In genomic region chr6:56664007-56664406, GRCh38 we compare ENCODE assay signal across 16 cellular contexts. TPM values are rescaled to one million over a fixed set of nuclear protein-coding genes. Genes with fewer than 3 reads are reported as not detected.
DNase-seq lines count a peak whose midpoint lies in the region; ATAC-seq, FAIRE-seq and TF ChIP-seq lines count a peak whose summit lies in the region.
"Had no signal": no experiment of that assay in that cellular context is flagged by ENCODE, and none has a peak within 500 bp of the region (broad histone marks: within the 10 kb centered on the region; RNA-seq: fewer than 3 reads in every experiment).

No MANE protein-coding gene starts in this region.

- H3K27me3 ChIP-seq in HUES64 (ENCODE audit: insufficient read depth, low read length) (no peaks in the 10 kb centered on the region), endodermal cell (ENCODE audit: control insufficient read depth, insufficient read depth, low read length, poor library complexity, severe bottlenecking) (no peaks in the 10 kb centered on the region), right lobe of liver (no peaks in the 10 kb centered on the region)

- no peak for FAIRE-seq in A549 (lab: Jason Lieb, UNC)
- FAIRE-seq: endometrium, frontal cortex had no signal

- H3K27ac ChIP-seq in A549 = peak overlapping the region in 1 of 2 experiments; percentile 6; a peak in 2 of 6 replicates
- H3K27ac ChIP-seq in HUES64 (ENCODE audit: low read depth, low read length) = 0 out of 2 replicates have a peak overlapping the region, but pooled peaks have one; percentile 4
- H3K27ac ChIP-seq in endodermal cell (ENCODE audit: low read depth, low read length) = no peak overlapping the region
- peak overlapping the region in 1 of 3 donors; percentile 9 for H3K27ac ChIP-seq in right lobe of liver

- peaks cover 3% of the 10 kb centered on the region for H3K36me3 Mint-ChIP-seq in endodermal cell (ENCODE audit: low read depth)
- H3K36me3 Mint-ChIP-seq: natural killer cell had no signal

- DNase-seq in A549 (ENCODE audit: low read depth in 1 of 2, low spot score in 1 of 2) = no peak
- DNase-seq in endodermal cell = no peak
- no peak for DNase-seq in right lobe of liver
- DNase-seq in NOMO-1 (lab: John Stamatoyannopoulos, UW; ENCODE audit: unreplicated experiment in 2 of 2) = no peak
- DNase-seq in germinal center (ENCODE audit: low spot score) = no peak
- no peak for DNase-seq in DMS 273 treated with DMSO at 0.1 percent for 48 hours (lab: John Stamatoyannopoulos, UW)
- DNase-seq in NCI-H1048 (lab: John Stamatoyannopoulos, UW) = no peak
- DNase-seq: activated CD4-positive, alpha-beta T cell treated with anti-CD3 and anti-CD28 coated beads, Interleukin-2, amount 10 ng/mL, durations not matched to agents 24 days and 14 days; activated gamma-delta T cell treated with Interleukin-2 at 50 U/mL for 16 hours; DMS79 treated with DMSO at 0.1 percent for 48 hours; natural killer cell; NCI-H1694 treated with DMSO at 0.1 percent for 48 hours; posterior cingulate gyrus had no signal

- H3K4me3 Mint-ChIP-seq in endodermal cell = no peak overlapping the region
- H3K4me3 Mint-ChIP-seq: activated CD4-positive, alpha-beta T cell treated with anti-CD3 and anti-CD28 coated beads, Interleukin-2, amount 10 ng/mL, durations not matched to agents 24 days and 14 days; natural killer cell had no signal

- POLR2A ChIA-PET in A549 (lab: Yijun Ruan, JAX) = no interaction called here

- H3K36me3 ChIP-seq in HUES64 (ENCODE audit: insufficient read depth, low read length) (peaks cover 5% of the 10 kb centered on the region; the same call in 1 of the 2 replicates), endodermal cell (ENCODE audit: control insufficient read depth, insufficient read depth, low read length) (no peaks in the 10 kb centered on the region), right lobe of liver (no peaks in the 10 kb centered on the region)

- CTCF ChIA-PET in A549 (lab: Yijun Ruan, JAX) = interaction anchor here (1.3 kb wide), 1 partner anchor 44 kb away, joined by 3 read pairs; no protein-coding TSS in a partner anchor

- H3K4me3 ChIP-seq in A549 (no peak overlapping the region), HUES64 (ENCODE audit: low read length) (no peak overlapping the region), endodermal cell (ENCODE audit: low read length) (no peak overlapping the region), right lobe of liver (no peak overlapping the region)

- TF ChIP-seq EP300 in A549 (IDR thresholded peaks at IDR 0.05) = no peak

- intact Hi-C loops in right lobe of liver (cut with DNase I) = no loop called here

- TF ChIP-seq CTCF in A549 (IDR thresholded peaks at IDR 0.05) (no peak), endodermal cell (conservative IDR thresholded peaks at IDR 0.05) (no peak), right lobe of liver (IDR thresholded peaks at IDR 0.05) (no peak)

- ATAC-seq in A549 (peak in 1 of 2 experiments; percentile 36; a peak in 1 of 6 replicates), right lobe of liver (peak; percentile 18 to 64 (median 60))
- ATAC-seq: natural killer cell had no signal

- H3K27ac Mint-ChIP-seq in endodermal cell = peak overlapping the region; percentile 81
- H3K27ac Mint-ChIP-seq: activated CD4-positive, alpha-beta T cell treated with anti-CD3 and anti-CD28 coated beads, Interleukin-2, amount 10 ng/mL, durations not matched to agents 24 days and 14 days; natural killer cell had no signal

- no peaks in the 10 kb centered on the region for H3K9me3 Mint-ChIP-seq in endodermal cell
- H3K9me3 Mint-ChIP-seq: activated CD4-positive, alpha-beta T cell treated with anti-CD3 and anti-CD28 coated beads, Interleukin-2, amount 10 ng/mL, durations not matched to agents 24 days and 14 days; natural killer cell had no signal

- TF ChIP-seq POLR2A in A549 (IDR thresholded peaks at IDR 0.05; ENCODE audit: low read length) (no peak), right lobe of liver (IDR thresholded peaks at IDR 0.05) (no peak)

- peak overlapping the region; percentile 37 for H3K4me2 ChIP-seq in A549

- WGBS in A549 (ENCODE audit: missing lambda C conversion rate) = 33% methylated on average over 1 of the region's 1 CpG
- WGBS in HUES64 = 88% methylated on average over 1 of the region's 1 CpG
- 79 to 97% methylated on average over 1 of the region's 1 CpG for WGBS in endodermal cell (ENCODE audit: insufficient coverage in 1 of 2, insufficient read length in 1 of 2), 2 experiments
- 40% methylated on average over 1 of the region's 1 CpG for WGBS in right lobe of liver (ENCODE audit: insufficient coverage, low coverage, low lambda C conversion rate, missing lambda C conversion rate)

- no peaks in the 10 kb centered on the region for H3K27me3 Mint-ChIP-seq in endodermal cell (ENCODE audit: insufficient read depth)
- H3K27me3 Mint-ChIP-seq: activated CD4-positive, alpha-beta T cell treated with anti-CD3 and anti-CD28 coated beads, Interleukin-2, amount 10 ng/mL, durations not matched to agents 24 days and 14 days had no signal

- H3K9me3 ChIP-seq in A549 (no peaks in the 10 kb centered on the region), HUES64 (ENCODE audit: insufficient read depth, low read depth, low read length) (no peaks in the 10 kb centered on the region), endodermal cell (ENCODE audit: control insufficient read depth, low read length) (no peaks in the 10 kb centered on the region), right lobe of liver (no peaks in the 10 kb centered on the region)

- peaks cover 49% of the 10 kb centered on the region for H3K4me1 Mint-ChIP-seq in endodermal cell

- H3K4me1 ChIP-seq in A549 (peaks cover 54% of the 10 kb centered on the region), HUES64 (ENCODE audit: insufficient read depth, low read length) (peaks cover 16% of the 10 kb centered on the region), endodermal cell (ENCODE audit: control insufficient read depth, insufficient read depth, low read length) (peaks cover 14% of the 10 kb centered on the region), right lobe of liver (peaks cover 0 to 21% (median 6%) of the 10 kb centered on the region in 4 donors)

- H3K9ac ChIP-seq in HUES64 (ENCODE audit: low read depth, low read length) = no peak overlapping the region
- H3K9ac ChIP-seq in endodermal cell (ENCODE audit: extremely low read depth, low read length, poor library complexity, severe bottlenecking) = no peak overlapping the region

- TF ChIP-seq RAD21 in A549 (conservative IDR thresholded peaks at IDR 0.05 in 1 of 2, IDR thresholded peaks at IDR 0.05 in 1 of 2) = no peak

TF ChIP-seq in A549, 52 proteins besides CTCF, POLR2A, EP300 and RAD21:
- TF ChIP-seq EHF (CRISPR knock-in tag; IDR thresholded peaks at IDR 0.05) (no peak), CBX8 (IDR thresholded peaks at IDR 0.05) (no peak), FOSB (CRISPR knock-in tag; IDR thresholded peaks at IDR 0.05) (no peak), POLR2AphosphoS2 (conservative IDR thresholded peaks at IDR 0.05; ENCODE audit: low read length) (no peak), CEBPB (IDR thresholded peaks at IDR 0.05) (no peak), ZSCAN20 (CRISPR knock-in tag; IDR thresholded peaks at IDR 0.05) (no peak), HOXB13 (CRISPR knock-in tag; IDR thresholded peaks at IDR 0.05; ENCODE audit: low read depth) (no peak)
TF ChIP-seq in A549: peak in this region for 0.

RNA-seq across cellular contexts. Expression of gene DST, which starts 21.3 kb away (rescaled TPM):
- polyA plus RNA-seq in A549 (2011; rRNA removed) (99.0 and 124 TPM in 2 replicates), A549 (2017; fragmentation: RNase III; extraction: RNeasy Plus Mini Kit Qiagen cat#74134 plus additional on column Dnase treatment) (32.4 to 41.6 TPM (median 37.5 TPM) in 3 replicates)
- 11.2 and 12.7 TPM in 2 replicates for polyA plus RNA-seq in A549 (2012; cell fraction: cytosol; rRNA removed)
- polyA plus RNA-seq in A549 (2012; cell fraction: nucleus; rRNA removed) = 75.3 and 145 TPM in 2 replicates
- polyA minus RNA-seq in A549 (2011; rRNA and poly(A)+ RNA removed) = 217 and 226 TPM in 2 replicates
- polyA plus RNA-seq in HUES64 (2013, experiment 1 of 2) = 25.1 TPM
- polyA plus RNA-seq in HUES64 (2013, experiment 2 of 2) = 30.9 TPM
- total RNA-seq in endodermal cell (100 to 1,000 TPM; 101 to 113 TPM), right lobe of liver (100 to 1,000 TPM in 5 of 6 experiments, 10 to 100 TPM in 1; 92.1 to 207 (median 156) TPM)
- 66.5 TPM for polyA plus RNA-seq in endodermal cell (2013, experiment 1 of 2)
- polyA plus RNA-seq in endodermal cell (2013, experiment 2 of 2) = 66.8 TPM
